ENCODE assay signal across 8 cellular contexts in genomic region chr3:153291052-153291689, GRCh38.
A peak's percentile ranks its signal among the peaks of the same experiment; 100 is the strongest.
DNase-seq lines count a peak whose midpoint lies in the region; ATAC-seq and TF ChIP-seq lines count a peak whose summit lies in the region.

No MANE protein-coding gene starts in this region.

- H3K27ac ChIP-seq in RWPE2 (ENCODE audit: poor library complexity, severe bottlenecking), result no peak overlapping the region
- no peak overlapping the region for H3K27ac ChIP-seq in upper lobe of left lung

- no peak for TF ChIP-seq EP300 in upper lobe of left lung (IDR thresholded peaks at IDR 0.05)

- no peaks in the 10 kb centered on the region for H3K36me3 ChIP-seq in HAP-1 (replicated peaks)
- no peaks in the 10 kb centered on the region for H3K36me3 ChIP-seq in RWPE2 (ENCODE audit: low read depth)
- H3K36me3 ChIP-seq in upper lobe of left lung, result no peaks in the 10 kb centered on the region

- TF ChIP-seq CTCF in RWPE2 (IDR thresholded peaks at IDR 0.05; ENCODE audit: poor library complexity, severe bottlenecking) (peak; percentile 61), upper lobe of left lung (IDR thresholded peaks at IDR 0.05) (peak in 4 of 6 experiments; percentile 20 to 30 (median 24))

- H3K4me3 ChIP-seq in HAP-1 (no peak overlapping the region), RWPE2 (ENCODE audit: severe bottlenecking) (no peak overlapping the region), upper lobe of left lung (no peak overlapping the region)

- DNase-seq in D341Med (ENCODE audit: low spot score) (peak; percentile 49), HAP-1 (ENCODE audit: low spot score in 2 of 2) (peak; percentile 35 to 42), RWPE2 (ENCODE audit: low spot score) (no peak), glomerular visceral epithelial cell (ENCODE audit: extremely low spot score) (peak; percentile 5), upper lobe of left lung (no peak), NCI-H345 (lab: John Stamatoyannopoulos, UW) (no peak)
- DNase-seq in activated T-cell treated with anti-CD3 and anti-CD28 coated beads, Interleukin-2, amount 50 U/mL, for 1 hour, result no peak

- in situ Hi-C loops in HAP-1 (cut with MboI; ENCODE audit: low sequenced_read_pairs), result loop anchor here (25.0 kb wide), 1 partner anchor 254 kb away; no protein-coding TSS in a partner anchor

- H3K4me1 ChIP-seq in HAP-1, result no peaks in the 10 kb centered on the region
- H3K4me1 ChIP-seq in RWPE2 (ENCODE audit: insufficient read depth, poor library complexity, severe bottlenecking), result peaks cover 16% of the 10 kb centered on the region
- H3K4me1 ChIP-seq in upper lobe of left lung, result peaks cover 0 to 10% (median 5%) of the 10 kb centered on the region in 4 donors

- 27 to 38% methylated on average over 3 of the region's 3 CpGs for WGBS in upper lobe of left lung, 2 donors

- H3K27me3 ChIP-seq in HAP-1 (ENCODE audit: low read depth) (no peaks in the 10 kb centered on the region), RWPE2 (ENCODE audit: insufficient read depth, poor library complexity, severe bottlenecking) (no peaks in the 10 kb centered on the region), upper lobe of left lung (no peaks in the 10 kb centered on the region)

- TF ChIP-seq POLR2A in upper lobe of left lung (IDR thresholded peaks at IDR 0.05), result no peak

- ATAC-seq in RWPE2 (ENCODE audit: low read depth) (0 out of 3 replicates have a peak, but pooled peaks have one; percentile 48), upper lobe of left lung (ENCODE audit: low FRiP score in 2 of 2) (peak in 1 of 2 donors; percentile 78), HG03521 (IDR thresholded peaks at IDR 0.05; ENCODE audit: unreplicated experiment) (no peak)

- H3K9me3 ChIP-seq in HAP-1 (no peaks in the 10 kb centered on the region), RWPE2 (ENCODE audit: severe bottlenecking) (no peaks in the 10 kb centered on the region), upper lobe of left lung (no peaks in the 10 kb centered on the region)

Comparison
In these comparisons a context has a peak if more than half of its experiments do, and no peak if none do; other contexts are left out.
1. DNase-seq: peak in D341Med (single experiment), HAP-1 (2 of 2) and glomerular visceral epithelial cell (single experiment); none in RWPE2 (single experiment), upper lobe of left lung (0 of 2), NCI-H345 (single experiment) and activated T-cell treated with anti-CD3 and anti-CD28 coated beads, Interleukin-2, amount 50 U/mL, for 1 hour (single experiment).